In the genomic region with DNA sequence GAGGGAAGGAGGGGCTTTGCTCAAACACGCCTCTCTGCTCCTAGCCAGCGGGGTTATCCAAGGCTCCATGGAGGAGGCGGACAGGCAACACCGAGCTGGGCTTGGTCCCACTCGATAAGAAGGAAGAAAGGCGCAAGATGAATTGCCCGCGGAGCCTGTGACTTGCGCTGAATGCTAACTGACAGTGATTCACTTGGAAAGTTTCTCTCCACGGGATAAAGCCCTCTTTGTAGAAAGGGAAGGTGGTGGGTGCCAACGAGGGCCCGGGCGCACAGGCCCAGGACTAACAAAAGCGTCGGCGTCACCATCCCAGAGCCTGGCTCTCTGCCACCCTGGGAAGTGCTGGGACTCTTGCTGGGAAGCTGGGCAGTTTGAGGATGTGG, we compare ENCODE assay signal across 18 cellular contexts.
DNase-seq lines count a peak whose midpoint lies in the region; ATAC-seq and TF ChIP-seq lines count a peak whose summit lies in the region.
"Had no signal": no experiment of that assay in that cellular context is flagged by ENCODE, and none has a peak within 500 bp of the region (broad histone marks: within the 10 kb centered on the region; RNA-seq: fewer than 3 reads in every experiment).

No MANE protein-coding gene starts in this region.

- no peak overlapping the region for H2AFZ ChIP-seq in H9 (ENCODE audit: low read length)

- no peak overlapping the region for H2BK120ac ChIP-seq in H9 (ENCODE audit: low read depth, low read length, poor library complexity, severe bottlenecking)

- no peak overlapping the region for H2BK20ac ChIP-seq in H9 (ENCODE audit: low read depth, low read length, poor library complexity, severe bottlenecking)

- H4K91ac ChIP-seq in H9 (ENCODE audit: insufficient read length, low read depth, low read length) = no peak overlapping the region

- no peak overlapping the region for H3T11ph ChIP-seq in H9 (ENCODE audit: low read length)

- H3K27ac Mint-ChIP-seq in H9 = peak overlapping the region in 2 of 3 experiments; percentile 45 to 64; a peak in 4 of 7 replicates
- no peak overlapping the region for H3K27ac Mint-ChIP-seq in effector memory CD8-positive, alpha-beta T cell

- H3K27me3 Mint-ChIP-seq in H9 (ENCODE audit: low read depth) = no peaks in the 10 kb centered on the region
- H3K27me3 Mint-ChIP-seq in effector memory CD8-positive, alpha-beta T cell = no peaks in the 10 kb centered on the region

- H3K36me3 Mint-ChIP-seq in H9 (ENCODE audit: insufficient read depth in 1 of 3, low read depth in 3 of 3) = peaks cover 0 to 3% (median 0%) of the 10 kb centered on the region in 3 experiments; a peak in 3 of 7 replicates
- H3K36me3 Mint-ChIP-seq in effector memory CD8-positive, alpha-beta T cell (ENCODE audit: insufficient read depth) = no peaks in the 10 kb centered on the region

- H3K23ac ChIP-seq in H9 (ENCODE audit: insufficient read length, low read depth, low read length) = no peak overlapping the region

- no peak overlapping the region for H3K14ac ChIP-seq in H9 (ENCODE audit: insufficient read depth, low read length)

- H3K4ac ChIP-seq in H9 (ENCODE audit: low read depth, low read length) = no peak overlapping the region

- H2BK12ac ChIP-seq in H9 (ENCODE audit: insufficient read length, low read depth, low read length) = no peak overlapping the region

- no peak overlapping the region for H3K4me3 Mint-ChIP-seq in H9
- no peak overlapping the region for H3K4me3 Mint-ChIP-seq in effector memory CD8-positive, alpha-beta T cell

- H3K27ac ChIP-seq in H9 (ENCODE audit: insufficient read length, low read depth, low read length) = no peak overlapping the region
- H3K27ac ChIP-seq: SK-N-MC, thoracic aorta had no signal

- peaks cover 5% of the 10 kb centered on the region; the same call in 1 of the 2 replicates for H3K4me1 ChIP-seq in H9 (ENCODE audit: insufficient read depth, low read length)

- no peak overlapping the region for H3K18ac ChIP-seq in H9 (ENCODE audit: insufficient read length, low read depth, low read length)

- in situ Hi-C loops in astrocyte of the spinal cord (cut with HindIII; ENCODE audit: low sequenced_read_pairs) = no loop called here

- H3K79me1 ChIP-seq in H9 (ENCODE audit: insufficient read depth, low read depth, low read length, poor library complexity, severe bottlenecking) = no peaks in the 10 kb centered on the region

- H3K9ac ChIP-seq in H9 (ENCODE audit: extremely low read depth, insufficient read length, low read length) = no peak overlapping the region

- intact Hi-C loops in head of caudate nucleus (cut with DNase I) = no loop called here

- no peak for ATAC-seq in HG02870 (IDR thresholded peaks at IDR 0.05; ENCODE audit: unreplicated experiment)
- no peak for ATAC-seq in effector memory CD8-positive, alpha-beta T cell (replicated peaks)
- ATAC-seq: PC-3 had no signal

- H4K20me1 ChIP-seq in H9 (ENCODE audit: control insufficient read depth, insufficient read depth, insufficient read length) = peaks cover 5% of the 10 kb centered on the region

- DNase-seq in H9 (no peak), astrocyte of the spinal cord (ENCODE audit: low read depth, low spot score) (peak; percentile 51), head of caudate nucleus (peak; percentile 46 to 93 (median 82)), putamen (ENCODE audit: low spot score) (peak; percentile 90), NCI-H1092 treated with DMSO at 0.1 percent for 48 hours (lab: John Stamatoyannopoulos, UW) (no peak), NCI-H2227 (lab: John Stamatoyannopoulos, UW; ENCODE audit: unreplicated experiment) (no peak)
- DNase-seq in effector memory CD8-positive, alpha-beta T cell = no peak
- DNase-seq: activated CD4-positive, alpha-beta T cell treated with anti-CD3 and anti-CD28 coated beads for 48 hours; DMS53; effector memory CD4-positive, alpha-beta T cell; mesenchymal stem cell; NCI-H2081; NCI-H526; PC-3; stimulated activated CD4-positive, alpha-beta T cell treated with anti-CD3 and anti-CD28 coated beads, Interleukin-4, amount 100 ng/mL, for 1 hour had no signal

- H3K56ac ChIP-seq in H9 (ENCODE audit: insufficient read length, low read depth, low read length) = no peak overlapping the region

- no peaks in the 10 kb centered on the region for H3K27me3 ChIP-seq in H9 (ENCODE audit: insufficient read depth, low read length)

- WGBS in H9 (ENCODE audit: extremely low coverage, insufficient read length, low lambda C conversion rate) = no CpG with 5 or more reads among the region's 16 CpGs

- H2AK5ac ChIP-seq in H9 (ENCODE audit: insufficient read length, low read length) = no peak overlapping the region

- no peaks in the 10 kb centered on the region for H3K9me3 ChIP-seq in H9 (ENCODE audit: control insufficient read depth, low read depth, low read length)
- H3K9me3 ChIP-seq: thoracic aorta had no signal

- H3K23me2 ChIP-seq in H9 (ENCODE audit: insufficient read length, low read depth, low read length, poor library complexity, severe bottlenecking) = no peaks in the 10 kb centered on the region

- TF ChIP-seq CTCF in H9 (conservative IDR thresholded peaks at IDR 0.05) (no peak), astrocyte of the spinal cord (IDR thresholded peaks at IDR 0.05; ENCODE audit: low read depth, low read length) (no peak)

- H2BK15ac ChIP-seq in H9 (ENCODE audit: low read depth, low read length) = no peak overlapping the region

- H4K5ac ChIP-seq in H9 (ENCODE audit: insufficient read length, low read depth, low read length) = no peak overlapping the region

- no peak overlapping the region for H3K4me3 ChIP-seq in astrocyte of the spinal cord (ENCODE audit: low read depth, low read length)
- H3K4me3 ChIP-seq: SK-N-MC, thoracic aorta had no signal

- H3K9me3 Mint-ChIP-seq in H9 = no peaks in the 10 kb centered on the region; a peak in 1 of 5 replicates
- H3K9me3 Mint-ChIP-seq in effector memory CD8-positive, alpha-beta T cell = no peaks in the 10 kb centered on the region

- no peak overlapping the region for H3K4me2 ChIP-seq in H9 (ENCODE audit: insufficient read depth, insufficient read length, low read length)

- H4K8ac ChIP-seq in H9 (replicated peaks; ENCODE audit: insufficient read length, low read depth, low read length) = no peak overlapping the region

- H3K79me2 ChIP-seq in H9 (ENCODE audit: insufficient read depth, low read length) = peaks cover 3% of the 10 kb centered on the region; the same call in 1 of the 2 replicates

- H2BK5ac ChIP-seq in H9 (ENCODE audit: insufficient read length, low read length) = no peak overlapping the region

- peaks cover 44 to 60% of the 10 kb centered on the region in 2 experiments for H3K4me1 Mint-ChIP-seq in H9
- peaks cover 0 to 8% of the 10 kb centered on the region in 2 donors for H3K4me1 Mint-ChIP-seq in effector memory CD8-positive, alpha-beta T cell (ENCODE audit: low read depth in 2 of 2)

Comparison
In these comparisons a context has a peak if more than half of its experiments do, and no peak if none do; other contexts are left out.
1. DNase-seq: peak in astrocyte of the spinal cord (single experiment), head of caudate nucleus (42 of 42) and putamen (single experiment); none in H9 (single experiment), NCI-H1092 treated with DMSO at 0.1 percent for 48 hours (single experiment), NCI-H2227 (single experiment) and effector memory CD8-positive, alpha-beta T cell (0 of 3).
2. H3K27ac Mint-ChIP-seq: peak in H9 (2 of 3); none in effector memory CD8-positive, alpha-beta T cell (0 of 2).